Comparison of ENCODE assay signal across 8 cellular contexts in genomic region chr2:200860092-200860795, GRCh38. TPM values are rescaled to one million over a fixed set of nuclear protein-coding genes. Genes with fewer than 3 reads are reported as not detected.
DNase-seq lines count a peak whose midpoint lies in the region; ATAC-seq, FAIRE-seq and TF ChIP-seq lines count a peak whose summit lies in the region.

No MANE protein-coding gene starts in this region.

- H3K4me3 ChIP-seq in left ventricle myocardium inferior (peak overlapping the region; percentile 95), gastrocnemius medialis (peak overlapping the region; percentile 97 to 99 (median 98))

- intact Hi-C loops in activated T-helper 2 cell treated with anti-CD3 and anti-CD28 coated beads, Interferon-gamma antibody, Interleukin-2, Interleukin-4, amounts not matched to agents 10 μg/mL and 5 μg/mL and 100 μg/mL, durations not matched to agents 14 hours and 24 hours and 36 hours (cut with micrococcal nuclease) = loop anchor here (5.0 to 10.0 kb wide), 3 partner anchors 283 to 1405 kb away; partner anchors contain the start of gene NOP58
- intact Hi-C loops in left ventricle myocardium inferior (cut with micrococcal nuclease) = no loop called here
- intact Hi-C loops in gastrocnemius medialis (cut with DNase I; ENCODE audit: low total_unique reads) = loop anchor here (10.0 kb wide), 1 partner anchor 1515 kb away; the partner anchor contains the start of gene BMPR2

- H3K36me3 ChIP-seq in left ventricle myocardium inferior (peaks cover 74% of the 10 kb centered on the region), gastrocnemius medialis (peaks cover 13 to 58% of the 10 kb centered on the region in 2 donors)

- TF ChIP-seq POLR2A in gastrocnemius medialis (IDR thresholded peaks at IDR 0.05) (peak in 1 of 2 donors; percentile 54), GM12892 (IDR thresholded peaks at IDR 0.05; ENCODE audit: low read depth, low read length) (no peak)

- H3K27ac ChIP-seq in left ventricle myocardium inferior (replicated peaks) (peak overlapping the region; percentile 18), gastrocnemius medialis (peak overlapping the region; percentile 100)

- no peaks in the 10 kb centered on the region for H3K9me3 Mint-ChIP-seq in activated T-helper 2 cell treated with anti-CD3 and anti-CD28 coated beads, Interferon-gamma antibody, Interleukin-2, Interleukin-4, amounts not matched to agents 10 μg/mL and 5 μg/mL and 100 μg/mL, durations not matched to agents 14 hours and 24 hours and 36 hours

- in situ Hi-C loops in gastrocnemius medialis (cut with MboI; ENCODE audit: low sequenced_read_pairs in 4 of 4) = loop anchor here in 1 of 4 donors (10.0 kb wide), 1 partner anchor 45 kb away; the partner anchor contains the start of gene BZW1

- no peaks in the 10 kb centered on the region for H3K27me3 Mint-ChIP-seq in activated T-helper 2 cell treated with anti-CD3 and anti-CD28 coated beads, Interferon-gamma antibody, Interleukin-2, Interleukin-4, amounts not matched to agents 10 μg/mL and 5 μg/mL and 100 μg/mL, durations not matched to agents 14 hours and 24 hours and 36 hours (ENCODE audit: low read depth)

- no peaks in the 10 kb centered on the region for H3K27me3 ChIP-seq in left ventricle myocardium inferior (ENCODE audit: low read depth)
- H3K27me3 ChIP-seq in gastrocnemius medialis = no peaks in the 10 kb centered on the region

- DNase-seq in GM04503 (ENCODE audit: low read depth) (peak; percentile 19), left ventricle myocardium inferior (no peak), gastrocnemius medialis (no peak), T-helper 9 cell (no peak), GM12892 (ENCODE audit: insufficient read length) (no peak)
- no peak for DNase-seq in activated T-helper 2 cell treated with anti-CD3 and anti-CD28 coated beads, Interferon-gamma antibody, Interleukin-2, Interleukin-4, amounts not matched to agents 10 μg/mL and 5 μg/mL and 100 μg/mL, durations not matched to agents 14 hours and 24 hours and 36 hours (ENCODE audit: low spot score)

- H3K36me3 Mint-ChIP-seq in activated T-helper 2 cell treated with anti-CD3 and anti-CD28 coated beads, Interferon-gamma antibody, Interleukin-2, Interleukin-4, amounts not matched to agents 10 μg/mL and 5 μg/mL and 100 μg/mL, durations not matched to agents 14 hours and 24 hours and 36 hours (ENCODE audit: low read depth) = peaks cover 78% of the 10 kb centered on the region

- TF ChIP-seq CTCF in left ventricle myocardium inferior (IDR thresholded peaks at IDR 0.05; ENCODE audit: borderline replicate concordance) = no peak
- TF ChIP-seq CTCF in gastrocnemius medialis (IDR thresholded peaks at IDR 0.05 in 4 of 5, conservative IDR thresholded peaks at IDR 0.05 in 1 of 5) = no peak

- ATAC-seq in gastrocnemius medialis (no peak), HG03521 (IDR thresholded peaks at IDR 0.05; ENCODE audit: unreplicated experiment) (no peak), GM18519 (IDR thresholded peaks at IDR 0.05; ENCODE audit: low FRiP score, unreplicated experiment) (no peak)

- H3K4me1 ChIP-seq in left ventricle myocardium inferior (peaks cover 94% of the 10 kb centered on the region), gastrocnemius medialis (peaks cover 34 to 49% of the 10 kb centered on the region in 2 donors)

- no peak for FAIRE-seq in GM12892 (lab: Jason Lieb, UNC)

- peak overlapping the region; percentile 77 for H3K4me3 Mint-ChIP-seq in activated T-helper 2 cell treated with anti-CD3 and anti-CD28 coated beads, Interferon-gamma antibody, Interleukin-2, Interleukin-4, amounts not matched to agents 10 μg/mL and 5 μg/mL and 100 μg/mL, durations not matched to agents 14 hours and 24 hours and 36 hours (ENCODE audit: low read depth)

- H3K4me1 Mint-ChIP-seq in activated T-helper 2 cell treated with anti-CD3 and anti-CD28 coated beads, Interferon-gamma antibody, Interleukin-2, Interleukin-4, amounts not matched to agents 10 μg/mL and 5 μg/mL and 100 μg/mL, durations not matched to agents 14 hours and 24 hours and 36 hours (ENCODE audit: low read depth) = peaks cover 35% of the 10 kb centered on the region

- peak overlapping the region; percentile 80 for H3K27ac Mint-ChIP-seq in activated T-helper 2 cell treated with anti-CD3 and anti-CD28 coated beads, Interferon-gamma antibody, Interleukin-2, Interleukin-4, amounts not matched to agents 10 μg/mL and 5 μg/mL and 100 μg/mL, durations not matched to agents 14 hours and 24 hours and 36 hours

- H3K9me3 ChIP-seq in left ventricle myocardium inferior (replicated peaks) (no peaks in the 10 kb centered on the region), gastrocnemius medialis (no peaks in the 10 kb centered on the region)

RNA-seq across cellular contexts. Expression of gene CLK1, which starts 4.2 kb away (rescaled TPM):
- total RNA-seq in activated T-helper 2 cell treated with anti-CD3 and anti-CD28 coated beads, Interferon-gamma antibody, Interleukin-2, Interleukin-4, amounts not matched to agents 10 μg/mL and 5 μg/mL and 100 μg/mL, durations not matched to agents 14 hours and 24 hours and 36 hours = 114 and 122 TPM in 2 replicates
- total RNA-seq in left ventricle myocardium inferior (42.8 TPM), gastrocnemius medialis (100 to 1,000 TPM in 2 of 4 donors, 10 to 100 TPM in 2; 61.6 to 104 (median 85.3) TPM)
- polyA plus RNA-seq in GM12892 (2012; ENCODE audit: missing spikeins) = 76.6 TPM

RNA-seq across cellular contexts. Expression of gene PPIL3, which starts 28.6 kb away (rescaled TPM):
- total RNA-seq in activated T-helper 2 cell treated with anti-CD3 and anti-CD28 coated beads, Interferon-gamma antibody, Interleukin-2, Interleukin-4, amounts not matched to agents 10 μg/mL and 5 μg/mL and 100 μg/mL, durations not matched to agents 14 hours and 24 hours and 36 hours = 55.4 and 57.8 TPM in 2 replicates
- 27.3 TPM for total RNA-seq in left ventricle myocardium inferior
- total RNA-seq in gastrocnemius medialis = 10 to 100 TPM in 3 of 4 donors, 1 to 10 TPM in 1; 8.4 to 29.2 (median 14.3) TPM
- polyA plus RNA-seq in GM12892 (2012; ENCODE audit: missing spikeins) = 62.6 TPM

RNA-seq across cellular contexts. Expression of gene NIF3L1, which starts 28.9 kb away (rescaled TPM):
- total RNA-seq in activated T-helper 2 cell treated with anti-CD3 and anti-CD28 coated beads, Interferon-gamma antibody, Interleukin-2, Interleukin-4, amounts not matched to agents 10 μg/mL and 5 μg/mL and 100 μg/mL, durations not matched to agents 14 hours and 24 hours and 36 hours = 23.9 and 24.8 TPM in 2 replicates
- total RNA-seq in left ventricle myocardium inferior (23.6 TPM), gastrocnemius medialis (10 to 100 TPM; 17.0 to 28.7 (median 22.4) TPM)
- polyA plus RNA-seq in GM12892 (2012; ENCODE audit: missing spikeins) = 26.4 TPM

RNA-seq across cellular contexts. Expression of gene BZW1, which starts 48.5 kb away (rescaled TPM):
- 548 and 571 TPM in 2 replicates for total RNA-seq in activated T-helper 2 cell treated with anti-CD3 and anti-CD28 coated beads, Interferon-gamma antibody, Interleukin-2, Interleukin-4, amounts not matched to agents 10 μg/mL and 5 μg/mL and 100 μg/mL, durations not matched to agents 14 hours and 24 hours and 36 hours
- total RNA-seq in left ventricle myocardium inferior (63.2 TPM), gastrocnemius medialis (100 to 1,000 TPM; 204 to 317 (median 240) TPM)
- polyA plus RNA-seq in GM12892 (2012; ENCODE audit: missing spikeins) = 217 TPM
